8 cellular contexts compared by ENCODE assay signal in the genomic region with DNA sequence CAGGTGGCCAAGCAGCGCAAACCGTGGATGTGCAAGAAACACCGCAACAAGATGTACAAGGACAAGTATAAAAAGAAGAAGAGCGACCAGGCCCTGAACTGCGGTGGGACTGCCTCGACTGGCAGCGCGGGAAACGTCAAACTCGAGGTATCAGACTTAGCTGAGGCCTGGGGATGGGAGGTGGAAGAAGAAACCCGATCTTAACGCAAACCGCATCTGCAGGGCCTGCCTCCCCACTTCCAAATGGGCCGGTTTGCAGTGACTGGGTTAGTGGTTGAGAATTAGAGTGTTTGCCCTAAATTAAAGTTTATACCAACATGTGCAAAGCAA. TPM values are rescaled to one million over a fixed set of nuclear protein-coding genes. Genes with fewer than 3 reads are reported as not detected.
DNase-seq lines count a peak whose midpoint lies in the region; ATAC-seq and TF ChIP-seq lines count a peak whose summit lies in the region.

No MANE protein-coding gene starts in this region.

- POLR2A ChIA-PET in Panc1 (lab: Charles Lee) (no interaction called here), MCF 10A (lab: Yijun Ruan, JAX) (interaction anchor here (0.6 kb wide), 1 partner anchor 178 kb away, joined by 4 read pairs; no protein-coding TSS in a partner anchor)

- H3K4me1 Mint-ChIP-seq in MCF 10A (ENCODE audit: insufficient read depth, unreplicated experiment) = peaks cover 28% of the 10 kb centered on the region

- H3K36me3 Mint-ChIP-seq in MCF 10A (ENCODE audit: insufficient read depth, unreplicated experiment) = no peaks in the 10 kb centered on the region

- in situ Hi-C loops in ACHN (cut with HindIII; ENCODE audit: low pct_ligation_motif_present, low pct_unique_long_range_greater_than_20kb, low sequenced_read_pairs) (no loop called here), Panc1 (cut with HindIII; ENCODE audit: low pct_unique_long_range_greater_than_20kb, low sequenced_read_pairs) (no loop called here)

- 0 out of 2 replicates have a peak overlapping the region, but pooled peaks have one; percentile 51 for H3K27ac ChIP-seq in Panc1 (ENCODE audit: low read length)
- peak overlapping the region; percentile 82 for H3K27ac ChIP-seq in lower lobe of right lung

- peak overlapping the region; percentile 70 to 76 for H3K4me3 ChIP-seq in Panc1 (ENCODE audit: low read depth in 2 of 2, low read length in 2 of 2)
- H3K4me3 ChIP-seq in lower lobe of right lung = peak overlapping the region; percentile 70

- TF ChIP-seq CTCF in Panc1 (IDR thresholded peaks at IDR 0.05) (no peak), MCF 10A (IDR thresholded peaks at IDR 0.05; ENCODE audit: unreplicated experiment) (no peak), lower lobe of right lung (IDR thresholded peaks at IDR 0.05) (no peak)

- no TSS peak for BruUV-seq in Panc1 (replicated peaks; lab: Mats Ljungman, UMichigan)
- no TSS peak for BruUV-seq in MCF 10A (replicated peaks; lab: Mats Ljungman, UMichigan)

- DNase-seq in ACHN (peak; percentile 31), Panc1 (ENCODE audit: low read depth, low spot score) (no peak), MCF 10A (ENCODE audit: unreplicated experiment) (peak; percentile 46), lower lobe of right lung (no peak), NCI-H446 treated with DMSO at 0.1 percent for 48 hours (lab: John Stamatoyannopoulos, UW) (no peak)
- DNase-seq in stimulated activated CD8-positive, alpha-beta memory T cell treated with anti-CD3 and anti-CD28 coated beads, Interleukin-4, amount 100 ng/mL, for 48 hours = peak; percentile 59

- H3K27me3 ChIP-seq in Panc1 (ENCODE audit: control insufficient read depth, insufficient read depth, low read length) = peaks cover 4% of the 10 kb centered on the region; the same call in 1 of the 2 replicates
- H3K27me3 ChIP-seq in lower lobe of right lung (ENCODE audit: low read depth) = no peaks in the 10 kb centered on the region

- no peaks in the 10 kb centered on the region for H3K9me3 ChIP-seq in Panc1 (ENCODE audit: control insufficient read depth, insufficient read depth, low read depth, low read length)
- no peaks in the 10 kb centered on the region for H3K9me3 ChIP-seq in lower lobe of right lung

- intact Hi-C loops in Panc1 (cut with micrococcal nuclease; ENCODE audit: unreplicated experiment) = no loop called here
- intact Hi-C loops in MCF 10A (cut with micrococcal nuclease) = loop anchor here (10.0 kb wide), 2 partner anchors 395 to 535 kb away; no protein-coding TSS in a partner anchor
- intact Hi-C loops in lower lobe of right lung (cut with DNase I) = no loop called here

- no peaks in the 10 kb centered on the region for H3K27me3 Mint-ChIP-seq in MCF 10A (ENCODE audit: insufficient read depth, unreplicated experiment)

- H3K4me1 ChIP-seq in Panc1 (ENCODE audit: control insufficient read depth, insufficient read depth, low read length) (peaks cover 9% of the 10 kb centered on the region; the same call in 1 of the 2 replicates), lower lobe of right lung (peaks cover 36% of the 10 kb centered on the region)

- H3K4me3 Mint-ChIP-seq in MCF 10A (ENCODE audit: unreplicated experiment) = peak overlapping the region; percentile 94

- peak overlapping the region; percentile 79 for H3K27ac Mint-ChIP-seq in MCF 10A (ENCODE audit: low read depth, unreplicated experiment)

- H3K36me3 ChIP-seq in Panc1 (ENCODE audit: control insufficient read depth, insufficient read depth, low read length) (no peaks in the 10 kb centered on the region), lower lobe of right lung (no peaks in the 10 kb centered on the region)

- CTCF ChIA-PET in Panc1 (lab: Charles Lee) (no interaction called here), MCF 10A (lab: Yijun Ruan, JAX) (no interaction called here)

- H3K9me3 Mint-ChIP-seq in MCF 10A (ENCODE audit: unreplicated experiment) = no peaks in the 10 kb centered on the region

- ATAC-seq in GM18502 (IDR thresholded peaks at IDR 0.05; ENCODE audit: poor library complexity, unreplicated experiment) = peak; percentile 22
- peak; percentile 6 for ATAC-seq in HG03060 (IDR thresholded peaks at IDR 0.05; ENCODE audit: low read depth, unreplicated experiment)
- ATAC-seq in Panc1 = peak; percentile 44
- peak; percentile 3 to 20 for ATAC-seq in lower lobe of right lung

RNA-seq across cellular contexts. Expression of a gene that starts 0.8 kb away (rescaled TPM):
- total RNA-seq in Panc1 (2021; ENCODE audit: unreplicated experiment) (2.9 TPM), MCF 10A (2022) (6.1 and 8.1 TPM in 2 replicates), lower lobe of right lung (5.4 TPM)
- polyA plus RNA-seq in Panc1 (2012; ENCODE audit: insufficient read length) = 1.6 TPM

Comparison
In these comparisons a context has a peak if more than half of its experiments do, and no peak if none do; other contexts are left out.
1. DNase-seq: peak in ACHN (single experiment), MCF 10A (single experiment) and stimulated activated CD8-positive, alpha-beta memory T cell treated with anti-CD3 and anti-CD28 coated beads, Interleukin-4, amount 100 ng/mL, for 48 hours (single experiment); none in Panc1 (single experiment), lower lobe of right lung (single experiment) and NCI-H446 treated with DMSO at 0.1 percent for 48 hours (single experiment).
2. Peak in every context shown above with its lines, with median percentiles within 50 percentile points of each other: ATAC-seq.